10 cellular contexts compared by ENCODE assay signal in genomic region chr1:207873055-207873890, GRCh38. TPM values are rescaled to one million over a fixed set of nuclear protein-coding genes. Genes with fewer than 3 reads are reported as not detected.
A peak's percentile ranks its signal among the peaks of the same experiment; 100 is the strongest.
DNase-seq lines count a peak whose midpoint lies in the region; ATAC-seq, FAIRE-seq and TF ChIP-seq lines count a peak whose summit lies in the region.
"Had no signal": no experiment of that assay in that cellular context is flagged by ENCODE, and none has a peak within 500 bp of the region (broad histone marks: within the 10 kb centered on the region; RNA-seq: fewer than 3 reads in every experiment).

No MANE protein-coding gene starts in this region.

- H3K4me3 Mint-ChIP-seq in activated T-cell treated with anti-CD3 and anti-CD28 coated beads, Interleukin-2, amount 50 U/mL, for 24 hours = peak overlapping the region; percentile 69

- H3K36me3 Mint-ChIP-seq in activated T-cell treated with anti-CD3 and anti-CD28 coated beads, Interleukin-2, amount 50 U/mL, for 24 hours (ENCODE audit: low read depth) = peaks cover 4% of the 10 kb centered on the region

- FAIRE-seq in D721Med (lab: Jason Lieb, UNC) = no peak

- TF ChIP-seq CTCF in coronary artery (IDR thresholded peaks at IDR 0.05) (no peak), D721Med (IDR thresholded peaks at IDR 0.05; ENCODE audit: insufficient read depth, missing control alignments) (no peak)

- H3K9me3 Mint-ChIP-seq in activated T-cell treated with anti-CD3 and anti-CD28 coated beads, Interleukin-2, amount 50 U/mL, for 24 hours = no peaks in the 10 kb centered on the region

- H3K27ac Mint-ChIP-seq in activated T-cell treated with anti-CD3 and anti-CD28 coated beads, Interleukin-2, amount 50 U/mL, for 24 hours = peak overlapping the region; percentile 86

- no peak overlapping the region for H3K4me3 ChIP-seq in coronary artery
- H3K4me3 ChIP-seq: skin epidermis had no signal

- DNase-seq in activated T-cell treated with anti-CD3 and anti-CD28 coated beads, Interleukin-2, amount 50 U/mL, for 24 hours = peak; percentile 54
- DNase-seq in activated T-cell treated with anti-CD3 and anti-CD28 coated beads for 4 hours (no peak), SKM-1 (lab: John Stamatoyannopoulos, UW; ENCODE audit: unreplicated experiment) (peak; percentile 74), coronary artery (ENCODE audit: low spot score) (peak; percentile 75), D721Med (ENCODE audit: insufficient read length, low spot score) (no peak), dedifferentiated amniotic fluid mesenchymal stem cell (ENCODE audit: extremely low spot score) (no peak)
- DNase-seq: NCI-H1092 treated with DMSO at 0.1 percent for 48 hours had no signal

- ATAC-seq in HG02763 (IDR thresholded peaks at IDR 0.05; ENCODE audit: unreplicated experiment) = no peak

- peak overlapping the region in 1 of 2 donors; percentile 27 for H3K27ac ChIP-seq in coronary artery
- H3K27ac ChIP-seq in temporal lobe (ENCODE audit: low read depth, low read length) = peak overlapping the region; percentile 5

- H3K27me3 Mint-ChIP-seq in activated T-cell treated with anti-CD3 and anti-CD28 coated beads, Interleukin-2, amount 50 U/mL, for 24 hours = no peaks in the 10 kb centered on the region

- H3K4me1 Mint-ChIP-seq in activated T-cell treated with anti-CD3 and anti-CD28 coated beads, Interleukin-2, amount 50 U/mL, for 24 hours (ENCODE audit: low read depth) = peaks cover 69% of the 10 kb centered on the region

RNA-seq across cellular contexts. Expression of gene CD34, which starts 37.7 kb away (rescaled TPM):
- total RNA-seq in temporal lobe = 3.4 TPM

Comparison
In these comparisons a context has a peak if more than half of its experiments do, and no peak if none do; other contexts are left out.
1. DNase-seq: peak in activated T-cell treated with anti-CD3 and anti-CD28 coated beads, Interleukin-2, amount 50 U/mL, for 24 hours (single experiment), SKM-1 (single experiment) and coronary artery (single experiment); none in activated T-cell treated with anti-CD3 and anti-CD28 coated beads for 4 hours (single experiment), D721Med (single experiment) and dedifferentiated amniotic fluid mesenchymal stem cell (single experiment).